17 cellular contexts compared by ENCODE assay signal in the genomic region with DNA sequence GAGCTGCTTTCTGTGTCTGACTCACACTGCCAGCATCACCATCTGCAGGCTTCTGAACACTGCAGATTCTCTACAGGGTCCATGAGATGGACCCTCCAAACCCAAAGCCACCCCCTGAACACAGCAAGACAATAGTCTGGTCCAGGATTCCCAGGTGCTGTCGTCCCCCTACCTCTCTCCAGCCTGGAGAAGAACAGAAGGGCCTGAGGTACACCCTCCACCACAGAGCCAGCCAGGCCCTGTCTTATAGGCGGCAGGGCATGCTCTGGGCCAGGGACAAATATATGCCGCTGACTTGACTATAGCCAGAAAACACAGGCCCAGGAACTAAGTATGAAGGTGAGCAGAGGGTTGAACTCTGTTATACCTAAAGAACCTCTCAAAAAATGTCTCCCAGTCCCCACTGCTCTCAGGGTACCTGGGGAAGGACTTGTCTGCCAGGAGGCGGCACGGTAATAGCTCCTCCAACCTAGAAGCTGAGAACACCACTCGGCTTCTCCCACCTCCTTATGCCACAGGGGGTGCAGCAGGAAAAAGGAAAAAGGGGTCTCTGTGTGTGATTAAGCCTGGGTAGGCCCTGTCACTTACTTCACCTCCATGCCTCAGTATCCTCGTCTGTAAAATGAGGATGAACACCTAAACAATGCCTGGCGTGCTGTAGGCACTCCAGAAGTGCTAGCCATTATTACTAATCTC.
DNase-seq lines count a peak whose midpoint lies in the region; ATAC-seq, FAIRE-seq and TF ChIP-seq lines count a peak whose summit lies in the region.
"Had no signal": no experiment of that assay in that cellular context is flagged by ENCODE, and none has a peak within 500 bp of the region (broad histone marks: within the 10 kb centered on the region; RNA-seq: fewer than 3 reads in every experiment).

No MANE protein-coding gene starts in this region.

- POLR2A ChIA-PET in activated CD8-positive, alpha-beta T cell treated with anti-CD3 and anti-CD28 coated beads, Interleukin-2, amount 10 ng/mL, durations not matched to agents 7 days and 5 days (lab: Charles Lee), result interaction anchor here (0.7 kb wide), 1 partner anchor 1925 kb away, joined by 3 read pairs; no protein-coding TSS in a partner anchor
- POLR2A ChIA-PET in activated CD8-positive, alpha-beta T cell treated with anti-CD3 and anti-CD28 coated beads for 36 hours (lab: Charles Lee), result no interaction called here
- POLR2A ChIA-PET in Panc1 (lab: Charles Lee), result no interaction called here

- ATAC-seq in activated CD8-positive, alpha-beta T cell treated with anti-CD3 and anti-CD28 coated beads, Interleukin-2, amount 10 ng/mL, durations not matched to agents 7 days and 5 days, result peak; percentile 22
- no peak for ATAC-seq in activated CD8-positive, alpha-beta T cell treated with anti-CD3 and anti-CD28 coated beads for 36 hours
- ATAC-seq in Panc1 (peak; percentile 60), HG02970 (IDR thresholded peaks at IDR 0.05; ENCODE audit: low FRiP score, unreplicated experiment) (no peak)

- DNase-seq in activated CD8-positive, alpha-beta T cell treated with anti-CD3 and anti-CD28 coated beads, Interleukin-2, amount 10 ng/mL, durations not matched to agents 7 days and 5 days, result no peak
- DNase-seq in activated CD8-positive, alpha-beta T cell treated with anti-CD3 and anti-CD28 coated beads for 36 hours, result no peak
- no peak for DNase-seq in Panc1 (ENCODE audit: low read depth, low spot score)
- peak; percentile 18 for DNase-seq in kidney
- DNase-seq in spleen, result peak; percentile 52
- no peak for DNase-seq in activated CD4-positive, CD25-positive, alpha-beta regulatory T cell (lab: John Stamatoyannopoulos, UW)
- no peak for DNase-seq in NCI-H1417 treated with DMSO at 0.1 percent for 48 hours (lab: John Stamatoyannopoulos, UW)
- DNase-seq: NCI-H187 treated with DMSO at 0.1 percent for 48 hours, NCI-H774 had no signal

- no peak overlapping the region for H3K27ac ChIP-seq in Panc1 (ENCODE audit: low read length)
- H3K27ac ChIP-seq in kidney (ENCODE audit: low read depth in 2 of 2, low read length in 2 of 2), result no peak overlapping the region
- H3K27ac ChIP-seq in spleen, result no peak overlapping the region
- H3K27ac ChIP-seq: ascending aorta had no signal

- H3K9me3 Mint-ChIP-seq in activated CD8-positive, alpha-beta T cell treated with anti-CD3 and anti-CD28 coated beads, Interleukin-2, amount 10 ng/mL, durations not matched to agents 7 days and 5 days (ENCODE audit: insufficient read depth), result no peaks in the 10 kb centered on the region
- H3K9me3 Mint-ChIP-seq in activated CD8-positive, alpha-beta T cell treated with anti-CD3 and anti-CD28 coated beads for 36 hours, result no peaks in the 10 kb centered on the region
- H3K9me3 Mint-ChIP-seq: activated naive CD4-positive, alpha-beta T cell treated with anti-CD3 and anti-CD28 coated beads, Interleukin-2, amount 50 U/mL, for 72 hours; activated T-helper 1 cell treated with anti-CD3 and anti-CD28 coated beads, Interleukin-12 subunit alpha, Interleukin-12 subunit beta, Interleukin-2, Interleukin-4 antibody, amounts not matched to agents 30 ng/mL and 10 ng/mL and 1 ng/mL, durations not matched to agents 14 hours and 24 hours and 36 hours; CD4-positive, alpha-beta T cell; T-helper 1 cell treated with Interleukin-12 subunit alpha and Interleukin-12 subunit beta and Interleukin-4 antibody, amounts not matched to agents 30 μg/mL and 1 μg/mL, for 36 hours had no signal

- H3K36me3 ChIP-seq in Panc1 (ENCODE audit: control insufficient read depth, insufficient read depth, low read length) (no peaks in the 10 kb centered on the region), kidney (ENCODE audit: control insufficient read depth in 1 of 2, insufficient read depth in 2 of 2, low read length in 2 of 2) (no peaks in the 10 kb centered on the region), spleen (peaks cover 0 to 79% (median 5%) of the 10 kb centered on the region in 6 donors)

- no peak overlapping the region for H3K9ac ChIP-seq in kidney (ENCODE audit: low read length in 2 of 2)

- no peak for TF ChIP-seq POLR2A in spleen (IDR thresholded peaks at IDR 0.05)

- no peaks in the 10 kb centered on the region for H3K4me1 Mint-ChIP-seq in activated CD8-positive, alpha-beta T cell treated with anti-CD3 and anti-CD28 coated beads, Interleukin-2, amount 10 ng/mL, durations not matched to agents 7 days and 5 days (ENCODE audit: low read depth)
- no peaks in the 10 kb centered on the region for H3K4me1 Mint-ChIP-seq in activated CD8-positive, alpha-beta T cell treated with anti-CD3 and anti-CD28 coated beads for 36 hours (ENCODE audit: low read depth)
- H3K4me1 Mint-ChIP-seq: activated CD8-positive, alpha-beta memory T cell treated with anti-CD3 and anti-CD28 coated beads, Interleukin-2, amount 10 ng/mL, durations not matched to agents 7 days and 5 days had no signal

- H3K9me3 ChIP-seq in Panc1 (ENCODE audit: control insufficient read depth, insufficient read depth, low read depth, low read length), result no peaks in the 10 kb centered on the region
- H3K9me3 ChIP-seq in kidney (ENCODE audit: control insufficient read depth in 1 of 2, low read length in 2 of 2), result no peaks in the 10 kb centered on the region
- H3K9me3 ChIP-seq in spleen, result no peaks in the 10 kb centered on the region
- H3K9me3 ChIP-seq: ascending aorta had no signal

- no TSS peak for BruUV-seq in Panc1 (replicated peaks; lab: Mats Ljungman, UMichigan)

- H3K4me3 ChIP-seq in Panc1 (ENCODE audit: low read depth in 2 of 2, low read length in 2 of 2), result no peak overlapping the region
- no peak overlapping the region for H3K4me3 ChIP-seq in kidney (ENCODE audit: low read length in 2 of 2)
- no peak overlapping the region for H3K4me3 ChIP-seq in spleen
- H3K4me3 ChIP-seq: ascending aorta, lung had no signal

- TF ChIP-seq CTCF in activated CD8-positive, alpha-beta T cell treated with anti-CD3 and anti-CD28 coated beads for 36 hours (IDR thresholded peaks at IDR 0.05), result no peak
- TF ChIP-seq CTCF in Panc1 (IDR thresholded peaks at IDR 0.05) (no peak), kidney (IDR thresholded peaks at IDR 0.05; ENCODE audit: borderline replicate concordance, extremely low read depth, insufficient read depth) (no peak), spleen (IDR thresholded peaks at IDR 0.05 in 8 of 11, conservative IDR thresholded peaks at IDR 0.05 in 3 of 11) (no peak)

- H3K27me3 ChIP-seq in Panc1 (ENCODE audit: control insufficient read depth, insufficient read depth, low read length) (no peaks in the 10 kb centered on the region), spleen (replicated peaks in 1 of 7) (no peaks in the 10 kb centered on the region)
- H3K27me3 ChIP-seq: ascending aorta had no signal

- CTCF ChIA-PET in activated CD8-positive, alpha-beta T cell treated with anti-CD3 and anti-CD28 coated beads, Interleukin-2, amount 10 ng/mL, durations not matched to agents 7 days and 5 days (lab: Charles Lee), result interaction anchor here (1.0 to 4.3 kb wide), 10 partner anchors 9 to 183 kb away, joined by 3 to 47 read pairs (median 4); no protein-coding TSS in a partner anchor
- CTCF ChIA-PET in activated CD8-positive, alpha-beta T cell treated with anti-CD3 and anti-CD28 coated beads for 36 hours (lab: Charles Lee), result interaction anchor here (0.5 to 4.8 kb wide), 20 partner anchors 9 to 186 kb away, joined by 3 to 60 read pairs (median 4); no protein-coding TSS in a partner anchor
- CTCF ChIA-PET in Panc1 (lab: Charles Lee), result no interaction called here

- intact Hi-C loops in activated CD8-positive, alpha-beta T cell treated with anti-CD3 and anti-CD28 coated beads for 36 hours (cut with micrococcal nuclease), result loop anchor here (2.0 to 5.0 kb wide), 2 partner anchors 169 to 183 kb away; no protein-coding TSS in a partner anchor
- intact Hi-C loops in Panc1 (cut with micrococcal nuclease; ENCODE audit: unreplicated experiment), result loop anchor here (5.0 kb wide), 1 partner anchor 169 kb away; no protein-coding TSS in a partner anchor
- intact Hi-C loops in kidney (cut with DNase I), result loop anchor here (10.0 kb wide), 1 partner anchor 171 kb away; no protein-coding TSS in a partner anchor
- intact Hi-C loops in spleen (cut with DNase I; ENCODE audit: low total_unique reads), result loop anchor here (5.0 kb wide), 2 partner anchors 164 to 184 kb away; no protein-coding TSS in a partner anchor

- no peak overlapping the region for H3K27ac Mint-ChIP-seq in activated CD8-positive, alpha-beta T cell treated with anti-CD3 and anti-CD28 coated beads, Interleukin-2, amount 10 ng/mL, durations not matched to agents 7 days and 5 days
- no peak overlapping the region for H3K27ac Mint-ChIP-seq in activated CD8-positive, alpha-beta T cell treated with anti-CD3 and anti-CD28 coated beads for 36 hours
- H3K27ac Mint-ChIP-seq: activated CD8-positive, alpha-beta memory T cell treated with anti-CD3 and anti-CD28 coated beads, Interleukin-2, amount 10 ng/mL, durations not matched to agents 7 days and 5 days; activated naive CD4-positive, alpha-beta T cell treated with anti-CD3 and anti-CD28 coated beads, Interleukin-2, amount 50 U/mL, for 72 hours; activated T-helper 1 cell treated with anti-CD3 and anti-CD28 coated beads, Interleukin-12 subunit alpha, Interleukin-12 subunit beta, Interleukin-2, Interleukin-4 antibody, amounts not matched to agents 30 ng/mL and 10 ng/mL and 1 ng/mL, durations not matched to agents 14 hours and 24 hours and 36 hours; CD4-positive, alpha-beta T cell; T-helper 1 cell treated with Interleukin-12 subunit alpha and Interleukin-12 subunit beta and Interleukin-4 antibody, amounts not matched to agents 30 μg/mL and 1 μg/mL, for 36 hours had no signal

- 63 to 83% (median 66%) methylated on average over 8 of the region's 8 CpGs for WGBS in spleen, 5 donors

- no peaks in the 10 kb centered on the region for H3K27me3 Mint-ChIP-seq in activated CD8-positive, alpha-beta T cell treated with anti-CD3 and anti-CD28 coated beads, Interleukin-2, amount 10 ng/mL, durations not matched to agents 7 days and 5 days (ENCODE audit: low read depth)
- no peaks in the 10 kb centered on the region for H3K27me3 Mint-ChIP-seq in activated CD8-positive, alpha-beta T cell treated with anti-CD3 and anti-CD28 coated beads for 36 hours
- H3K27me3 Mint-ChIP-seq: activated CD8-positive, alpha-beta memory T cell treated with anti-CD3 and anti-CD28 coated beads, Interleukin-2, amount 10 ng/mL, durations not matched to agents 7 days and 5 days; CD4-positive, alpha-beta T cell had no signal

- FAIRE-seq in kidney (lab: Jason Lieb, UNC), result no peak

- no peaks in the 10 kb centered on the region for H3K4me1 ChIP-seq in Panc1 (ENCODE audit: control insufficient read depth, insufficient read depth, low read length)
- peaks cover 0 to 10% of the 10 kb centered on the region in 2 donors for H3K4me1 ChIP-seq in kidney (ENCODE audit: control insufficient read depth in 1 of 2, insufficient read depth in 1 of 2, low read depth in 1 of 2, low read length in 2 of 2)
- peaks cover 0 to 7% (median 0%) of the 10 kb centered on the region in 6 donors for H3K4me1 ChIP-seq in spleen
- H3K4me1 ChIP-seq: ascending aorta had no signal

- no peaks in the 10 kb centered on the region for H3K36me3 Mint-ChIP-seq in activated CD8-positive, alpha-beta T cell treated with anti-CD3 and anti-CD28 coated beads, Interleukin-2, amount 10 ng/mL, durations not matched to agents 7 days and 5 days (ENCODE audit: low read depth)
- H3K36me3 Mint-ChIP-seq in activated CD8-positive, alpha-beta T cell treated with anti-CD3 and anti-CD28 coated beads for 36 hours (ENCODE audit: low read depth), result no peaks in the 10 kb centered on the region
- H3K36me3 Mint-ChIP-seq: activated CD8-positive, alpha-beta memory T cell treated with anti-CD3 and anti-CD28 coated beads, Interleukin-2, amount 10 ng/mL, durations not matched to agents 7 days and 5 days; activated naive CD4-positive, alpha-beta T cell treated with anti-CD3 and anti-CD28 coated beads, Interleukin-2, amount 50 U/mL, for 72 hours had no signal

- in situ Hi-C loops in Panc1 (cut with HindIII; ENCODE audit: low pct_unique_long_range_greater_than_20kb, low sequenced_read_pairs), result no loop called here

- H3K4me3 Mint-ChIP-seq in activated CD8-positive, alpha-beta T cell treated with anti-CD3 and anti-CD28 coated beads, Interleukin-2, amount 10 ng/mL, durations not matched to agents 7 days and 5 days, result no peak overlapping the region
- no peak overlapping the region for H3K4me3 Mint-ChIP-seq in activated CD8-positive, alpha-beta T cell treated with anti-CD3 and anti-CD28 coated beads for 36 hours
- H3K4me3 Mint-ChIP-seq: activated CD8-positive, alpha-beta memory T cell treated with anti-CD3 and anti-CD28 coated beads, Interleukin-2, amount 10 ng/mL, durations not matched to agents 7 days and 5 days; activated T-helper 1 cell treated with anti-CD3 and anti-CD28 coated beads, Interleukin-12 subunit alpha, Interleukin-12 subunit beta, Interleukin-2, Interleukin-4 antibody, amounts not matched to agents 30 ng/mL and 10 ng/mL and 1 ng/mL, durations not matched to agents 14 hours and 24 hours and 36 hours; CD4-positive, alpha-beta T cell; T-helper 1 cell treated with Interleukin-12 subunit alpha and Interleukin-12 subunit beta and Interleukin-4 antibody, amounts not matched to agents 30 μg/mL and 1 μg/mL, for 36 hours had no signal

Comparison
In these comparisons a context has a peak if more than half of its experiments do, and no peak if none do; other contexts are left out.
1. ATAC-seq: peak in activated CD8-positive, alpha-beta T cell treated with anti-CD3 and anti-CD28 coated beads, Interleukin-2, amount 10 ng/mL, durations not matched to agents 7 days and 5 days (single experiment) and Panc1 (single experiment); none in activated CD8-positive, alpha-beta T cell treated with anti-CD3 and anti-CD28 coated beads for 36 hours (single experiment) and HG02970 (single experiment).
2. DNase-seq: peak in kidney (single experiment) and spleen (single experiment); none in activated CD8-positive, alpha-beta T cell treated with anti-CD3 and anti-CD28 coated beads, Interleukin-2, amount 10 ng/mL, durations not matched to agents 7 days and 5 days (single experiment), activated CD8-positive, alpha-beta T cell treated with anti-CD3 and anti-CD28 coated beads for 36 hours (single experiment), Panc1 (single experiment), activated CD4-positive, CD25-positive, alpha-beta regulatory T cell (0 of 4) and NCI-H1417 treated with DMSO at 0.1 percent for 48 hours (single experiment).